19 cellular contexts compared by ENCODE assay signal in the genomic region with DNA sequence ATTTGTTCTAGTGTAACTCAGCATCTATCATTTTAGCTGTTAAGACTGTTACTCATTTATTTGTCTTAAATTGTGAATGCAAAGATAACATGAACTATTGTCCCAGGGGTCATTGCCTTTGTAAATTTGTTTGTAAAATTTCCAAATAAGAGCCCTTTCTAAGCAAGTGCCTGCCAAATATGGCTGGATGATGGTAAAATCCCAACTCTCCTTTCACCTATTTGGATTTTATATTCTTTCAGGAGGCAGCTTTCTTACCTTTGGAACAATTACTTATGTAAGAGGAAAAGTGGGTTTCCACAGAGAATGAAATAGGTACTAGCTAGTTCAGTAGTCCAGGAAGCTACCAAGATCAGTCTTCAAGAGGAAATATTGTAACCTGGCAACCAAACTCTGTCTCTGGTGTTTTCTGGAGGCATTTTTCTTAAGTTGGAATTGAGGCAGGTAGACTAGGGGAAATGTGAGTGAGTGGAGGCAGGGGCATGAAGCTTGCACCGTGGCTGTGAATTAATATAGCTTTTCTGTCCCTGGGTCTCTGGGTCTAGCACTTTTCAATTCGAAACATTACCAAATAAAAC.
"Had no signal": no experiment of that assay in that cellular context is flagged by ENCODE, and none has a peak within 500 bp of the region (broad histone marks: within the 10 kb centered on the region; RNA-seq: fewer than 3 reads in every experiment).

No MANE protein-coding gene starts in this region.

- H3K4me1 Mint-ChIP-seq: activated T-helper 17 cell treated with anti-CD3 and anti-CD28 coated beads, Interleukin-2, amount 50 U/mL, for 72 hours had no signal

- H3K4me3 Mint-ChIP-seq: activated T-cell treated with anti-CD3 and anti-CD28 coated beads, Interleukin-2, amount 50 U/mL, for 24 hours; activated T-helper 17 cell treated with anti-CD3 and anti-CD28 coated beads, Interleukin-2, amount 50 U/mL, for 72 hours; effector memory CD8-positive, alpha-beta T cell; naive thymus-derived CD4-positive, alpha-beta T cell; stimulated activated naive B cell treated with anti-CD40 and anti-IgM and Interleukin-4, amounts not matched to agents 10 μg/mL and 1 μg/mL and 100 μg/mL, for 72 hours had no signal

- H3K9me3 Mint-ChIP-seq: activated naive CD4-positive, alpha-beta T cell treated with anti-CD3 and anti-CD28 coated beads, Interleukin-2, amount 50 U/mL, for 72 hours; activated T-cell treated with anti-CD3 and anti-CD28 coated beads, Interleukin-2, amount 50 U/mL, for 24 hours; activated T-helper 17 cell treated with anti-CD3 and anti-CD28 coated beads, Interleukin-2, amount 50 U/mL, for 72 hours; effector memory CD8-positive, alpha-beta T cell; stimulated activated naive B cell treated with anti-CD40 and anti-IgM and Interleukin-4, amounts not matched to agents 10 μg/mL and 1 μg/mL and 100 μg/mL, for 72 hours had no signal

- H3K27me3 Mint-ChIP-seq: activated T-cell treated with anti-CD3 and anti-CD28 coated beads, Interleukin-2, amount 50 U/mL, for 24 hours; activated T-helper 17 cell treated with anti-CD3 and anti-CD28 coated beads, Interleukin-2, amount 50 U/mL, for 72 hours; effector memory CD8-positive, alpha-beta T cell; stimulated activated naive B cell treated with anti-CD40 and anti-IgM and Interleukin-4, amounts not matched to agents 10 μg/mL and 1 μg/mL and 100 μg/mL, for 72 hours had no signal

- H3K27ac Mint-ChIP-seq: activated naive CD4-positive, alpha-beta T cell treated with anti-CD3 and anti-CD28 coated beads, Interleukin-2, amount 50 U/mL, for 72 hours; activated T-cell treated with anti-CD3 and anti-CD28 coated beads, Interleukin-2, amount 50 U/mL, for 24 hours; activated T-helper 17 cell treated with anti-CD3 and anti-CD28 coated beads, Interleukin-2, amount 50 U/mL, for 72 hours; effector memory CD8-positive, alpha-beta T cell; naive thymus-derived CD4-positive, alpha-beta T cell; stimulated activated naive B cell treated with anti-CD40 and anti-IgM and Interleukin-4, amounts not matched to agents 10 μg/mL and 1 μg/mL and 100 μg/mL, for 72 hours had no signal

- DNase-seq: activated CD4-positive, alpha-beta T cell treated with anti-CD3 and anti-CD28 coated beads for 1 hour; activated CD4-positive, alpha-beta T cell treated with anti-CD3 and anti-CD28 coated beads, Interleukin-2, amount 50 U/mL, for 1 hour; activated CD8-positive, alpha-beta memory T cell treated with anti-CD3 and anti-CD28 coated beads for 24 hours; activated CD8-positive, alpha-beta memory T cell treated with anti-CD3 and anti-CD28 coated beads, Interleukin-2, amount 50 U/mL, for 4 hours; activated T-cell treated with anti-CD3 and anti-CD28 coated beads, Interleukin-2, amount 50 U/mL, for 24 hours; adrenal gland; central memory CD4-positive, alpha-beta T cell; effector memory CD8-positive, alpha-beta T cell; heart right ventricle; left colon; naive thymus-derived CD4-positive, alpha-beta T cell; retina; stimulated activated CD4-positive, alpha-beta T cell treated with anti-CD3 and anti-CD28 coated beads, Interleukin-2, amount 100 ng/mL, for 48 hours; stimulated activated CD8-positive, alpha-beta memory T cell treated with anti-CD3 and anti-CD28 coated beads, Interleukin-4, amount 100 ng/mL, for 48 hours; stimulated activated naive B cell treated with anti-CD40 and anti-IgM and Interleukin-4, amounts not matched to agents 10 μg/mL and 1 μg/mL and 100 μg/mL, for 72 hours; T-helper 9 cell; transverse colon had no signal

- ATAC-seq: activated naive CD4-positive, alpha-beta T cell treated with anti-CD3 and anti-CD28 coated beads, Interleukin-2, amount 50 U/mL, for 72 hours; activated T-helper 17 cell treated with anti-CD3 and anti-CD28 coated beads, Interleukin-2, amount 50 U/mL, for 72 hours; effector memory CD8-positive, alpha-beta T cell; heart right ventricle; left colon; naive thymus-derived CD4-positive, alpha-beta T cell; stimulated activated naive B cell treated with anti-CD40 and anti-IgM and Interleukin-4, amounts not matched to agents 10 μg/mL and 1 μg/mL and 100 μg/mL, for 72 hours had no signal
